Comparison of ENCODE assay signal across 34 cellular contexts in the genomic region with DNA sequence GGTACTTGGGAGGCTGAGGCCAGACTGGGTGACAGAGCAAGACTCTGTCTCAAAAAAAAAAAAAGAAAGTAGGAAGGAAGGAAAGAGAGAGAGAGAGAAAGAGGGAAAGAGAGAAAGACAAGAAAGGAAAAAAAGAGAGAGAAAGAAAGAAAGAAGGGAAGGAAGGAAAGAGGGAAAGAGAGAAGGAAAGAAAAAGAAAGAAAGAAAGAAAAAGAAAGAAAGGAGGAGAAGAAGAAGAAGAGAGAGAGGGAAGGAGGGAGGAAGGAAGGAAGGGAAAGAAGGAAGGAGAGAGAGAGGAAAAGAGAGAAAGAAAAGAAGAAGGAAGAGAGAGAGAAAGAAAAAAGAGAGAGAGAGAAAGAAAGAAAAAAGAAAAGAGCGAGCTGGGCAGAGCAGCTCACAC.
"Had no signal": no experiment of that assay in that cellular context is flagged by ENCODE, and none has a peak within 500 bp of the region (broad histone marks: within the 10 kb centered on the region; RNA-seq: fewer than 3 reads in every experiment).

No MANE protein-coding gene starts in this region.

- H3K4me3 ChIP-seq: esophagus squamous epithelium, gastroesophageal sphincter, heart left ventricle had no signal

- DNase-seq: activated B cell treated with CpG ODN at 0.5 μM for 24 hours; activated CD4-positive, alpha-beta T cell treated with anti-CD3 and anti-CD28 coated beads for 48 hours; activated CD4-positive, alpha-beta T cell treated with anti-CD3 and anti-CD28 coated beads, Interleukin-2, amount 50 U/mL, for 1 hour; activated CD4-positive, alpha-beta T cell treated with anti-CD3 and anti-CD28 coated beads, Interleukin-2, amount 50 U/mL, for 48 hours; activated CD8-positive, alpha-beta memory T cell treated with anti-CD3 and anti-CD28 coated beads for 24 hours; activated CD8-positive, alpha-beta T cell treated with anti-CD3 and anti-CD28 coated beads for 36 hours; activated effector memory CD4-positive, alpha-beta T cell treated with Interleukin-2 at 50 U/mL for 16 hours; activated gamma-delta T cell treated with Interleukin-2 at 50 U/mL for 16 hours; activated naive CD4-positive, alpha-beta T cell treated with anti-CD3 and anti-CD28 coated beads, Interleukin-2, amount 50 U/mL, for 16 hours; activated naive CD4-positive, alpha-beta T cell treated with Interleukin-2 at 50 U/mL for 16 hours; activated T-cell treated with anti-CD3 and anti-CD28 coated beads, Interleukin-2, amount 50 U/mL, for 4 hours; amniotic stem cell; anterior cingulate cortex; brain microvascular endothelial cell; cortex of kidney; dermis blood vessel endothelial cell; effector CD4-positive, alpha-beta T cell; effector memory CD8-positive, alpha-beta T cell; esophagus squamous epithelium; foreskin melanocyte; T-cell had no signal

- H3K9me3 Mint-ChIP-seq: activated B cell treated with CpG ODN at 0.5 μM for 24 hours; activated T-cell treated with anti-CD3 and anti-CD28 coated beads, Interleukin-2, amount 50 U/mL, for 4 hours; activated T-helper 17 cell treated with anti-CD3 and anti-CD28 coated beads, Interleukin-2, amount 50 U/mL, for 72 hours; T-cell had no signal

- H3K36me3 ChIP-seq: brain microvascular endothelial cell, esophagus squamous epithelium, gastroesophageal sphincter, heart left ventricle had no signal

- H3K27me3 Mint-ChIP-seq: activated B cell treated with CpG ODN at 0.5 μM for 24 hours; activated CD8-positive, alpha-beta T cell treated with anti-CD3 and anti-CD28 coated beads for 36 hours; activated naive CD8-positive, alpha-beta T cell; activated T-helper 17 cell treated with anti-CD3 and anti-CD28 coated beads, Interleukin-2, amount 50 U/mL, for 72 hours; effector memory CD8-positive, alpha-beta T cell; T-cell had no signal

- ATAC-seq: activated CD4-positive, CD25-positive, alpha-beta regulatory T cell treated with anti-CD3 and anti-CD28 coated beads, Interleukin-2, amount 50 U/mL, for 24 hours; activated CD8-positive, alpha-beta T cell treated with anti-CD3 and anti-CD28 coated beads for 36 hours; activated T-cell treated with anti-CD3 and anti-CD28 coated beads, Interleukin-2, amount 50 U/mL, for 4 hours; activated T-helper 17 cell treated with anti-CD3 and anti-CD28 coated beads, Interleukin-2, amount 50 U/mL, for 72 hours; effector memory CD8-positive, alpha-beta T cell; gastroesophageal sphincter; heart left ventricle; T-cell had no signal

- H3K9me3 ChIP-seq: gastroesophageal sphincter had no signal

- FAIRE-seq: astrocyte, bronchial epithelial cell, colon, endothelial cell of umbilical vein, TTC549 had no signal

- H3K27ac ChIP-seq: brain microvascular endothelial cell, epithelial cell of prostate, esophagus squamous epithelium, gastroesophageal sphincter, heart left ventricle, VCaP had no signal

- H3K4me3 Mint-ChIP-seq: activated B cell treated with CpG ODN at 0.5 μM for 24 hours; activated CD8-positive, alpha-beta T cell treated with anti-CD3 and anti-CD28 coated beads for 36 hours; activated naive CD8-positive, alpha-beta T cell; activated T-cell treated with anti-CD3 and anti-CD28 coated beads, Interleukin-2, amount 50 U/mL, for 4 hours; activated T-helper 17 cell treated with anti-CD3 and anti-CD28 coated beads, Interleukin-2, amount 50 U/mL, for 72 hours; effector memory CD8-positive, alpha-beta T cell; T-cell; T-helper 1 cell treated with Interleukin-12 subunit alpha and Interleukin-12 subunit beta and Interleukin-4 antibody, amounts not matched to agents 30 μg/mL and 1 μg/mL, for 36 hours had no signal

- H3K27me3 ChIP-seq: brain microvascular endothelial cell, esophagus squamous epithelium, gastroesophageal sphincter, heart left ventricle had no signal

- H3K27ac Mint-ChIP-seq: activated B cell treated with CpG ODN at 0.5 μM for 24 hours; activated CD8-positive, alpha-beta T cell treated with anti-CD3 and anti-CD28 coated beads for 36 hours; activated naive CD8-positive, alpha-beta T cell; activated T-helper 17 cell treated with anti-CD3 and anti-CD28 coated beads, Interleukin-2, amount 50 U/mL, for 72 hours; T-cell; T-helper 1 cell treated with Interleukin-12 subunit alpha and Interleukin-12 subunit beta and Interleukin-4 antibody, amounts not matched to agents 30 μg/mL and 1 μg/mL, for 36 hours had no signal

- H3K36me3 Mint-ChIP-seq: activated naive CD8-positive, alpha-beta T cell; T-cell had no signal
